Comparison of ENCODE assay signal across 9 cellular contexts in the genomic region with DNA sequence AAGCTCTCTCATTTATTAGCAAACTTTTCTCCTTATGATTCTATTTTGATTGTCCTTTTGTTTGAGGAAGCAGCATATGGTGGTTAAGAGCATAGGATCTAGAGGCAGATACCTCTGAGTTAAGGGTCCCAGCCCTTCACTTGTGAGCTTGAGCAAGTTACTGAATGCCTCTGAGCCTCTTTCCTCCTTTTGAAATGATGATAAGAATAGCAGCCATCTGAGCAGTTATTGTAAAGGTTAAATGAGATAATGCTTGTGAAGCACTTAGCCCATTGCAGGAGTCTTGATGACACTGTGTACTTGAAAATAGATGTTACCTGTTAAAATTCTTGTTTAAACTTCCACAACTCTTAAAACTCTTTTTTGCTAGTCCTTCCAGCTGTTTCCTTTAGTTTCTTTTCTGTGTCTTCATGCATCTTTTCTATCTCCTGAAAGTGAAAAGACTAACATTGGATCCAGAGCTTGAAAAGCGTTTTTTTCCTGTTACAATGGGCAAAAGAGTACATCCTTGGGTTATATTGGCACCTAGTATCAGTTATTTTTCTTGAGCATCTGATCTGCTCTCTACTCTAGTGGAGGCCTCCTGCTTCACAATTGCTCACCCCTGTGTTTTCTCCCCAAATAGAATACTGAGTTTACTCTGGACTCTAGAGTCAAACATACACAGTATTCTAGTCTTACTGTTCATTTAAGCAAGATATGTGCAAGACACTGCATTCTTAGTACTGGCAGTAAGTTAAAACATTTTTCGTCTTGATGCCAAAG. TPM values are rescaled to one million over a fixed set of nuclear protein-coding genes. Genes with fewer than 3 reads are reported as not detected.
DNase-seq lines count a peak whose midpoint lies in the region; ATAC-seq, FAIRE-seq and TF ChIP-seq lines count a peak whose summit lies in the region.
"Had no signal": no experiment of that assay in that cellular context is flagged by ENCODE, and none has a peak within 500 bp of the region (broad histone marks: within the 10 kb centered on the region; RNA-seq: fewer than 3 reads in every experiment).

No MANE protein-coding gene starts in this region.

- no peak overlapping the region for H2AFZ ChIP-seq in ACC112 (ENCODE audit: low read length, unreplicated experiment)

- H3K4me3 ChIP-seq in ACC112 (ENCODE audit: low read depth, low read length) (peak overlapping the region; percentile 91), HEK293 (ENCODE audit: low read depth, low read length) (peak overlapping the region; percentile 18), lower lobe of right lung (peak overlapping the region; percentile 95)

- no peak for DNase-seq in activated naive CD8-positive, alpha-beta T cell treated with anti-CD3 and anti-CD28 coated beads, Interleukin-2, amount 10 ng/mL, durations not matched to agents 7 days and 5 days
- DNase-seq in lower lobe of right lung (no peak), HTR-8/SVneo (ENCODE audit: insufficient read length, low spot score) (no peak), T-helper 9 cell (no peak), NCI-H2171 (lab: John Stamatoyannopoulos, UW) (no peak)

- peak overlapping the region; percentile 97 for H3K4me3 Mint-ChIP-seq in activated naive CD8-positive, alpha-beta T cell treated with anti-CD3 and anti-CD28 coated beads, Interleukin-2, amount 10 ng/mL, durations not matched to agents 7 days and 5 days

- no peak for FAIRE-seq in HTR-8/SVneo (lab: Jason Lieb, UNC)
- FAIRE-seq: TTC549 had no signal

- H3K4me1 ChIP-seq in ACC112 (ENCODE audit: control insufficient read depth, insufficient read depth, low read length, unreplicated experiment), result peaks cover 18% of the 10 kb centered on the region
- H3K4me1 ChIP-seq in HEK293 (ENCODE audit: control insufficient read depth, insufficient read depth, low read length), result peaks cover 18% of the 10 kb centered on the region
- H3K4me1 ChIP-seq in lower lobe of right lung, result peaks cover 50% of the 10 kb centered on the region

- peaks cover 29% of the 10 kb centered on the region for H3K36me3 Mint-ChIP-seq in activated naive CD8-positive, alpha-beta T cell treated with anti-CD3 and anti-CD28 coated beads, Interleukin-2, amount 10 ng/mL, durations not matched to agents 7 days and 5 days

- H3K27ac Mint-ChIP-seq in activated naive CD8-positive, alpha-beta T cell treated with anti-CD3 and anti-CD28 coated beads, Interleukin-2, amount 10 ng/mL, durations not matched to agents 7 days and 5 days, result peak overlapping the region; percentile 87

- peaks cover 48% of the 10 kb centered on the region for H3K4me1 Mint-ChIP-seq in activated naive CD8-positive, alpha-beta T cell treated with anti-CD3 and anti-CD28 coated beads, Interleukin-2, amount 10 ng/mL, durations not matched to agents 7 days and 5 days

- H3K36me3 ChIP-seq in ACC112 (ENCODE audit: insufficient read depth, low read length) (peaks cover 55% of the 10 kb centered on the region), HEK293 (ENCODE audit: control insufficient read depth in 2 of 2, insufficient read depth in 1 of 2, low read length in 2 of 2) (no peaks in the 10 kb centered on the region), lower lobe of right lung (no peaks in the 10 kb centered on the region)

- POLR2A ChIA-PET in HEK293 (lab: Yijun Ruan, JAX), result no interaction called here
- POLR2A ChIA-PET in activated naive CD8-positive, alpha-beta T cell treated with anti-CD3 and anti-CD28 coated beads, Interleukin-2, amount 10 ng/mL, durations not matched to agents 7 days and 5 days (lab: Charles Lee), result interaction anchor here (1.1 to 1.5 kb wide), 7 partner anchors 21 to 376 kb away, joined by 3 to 8 read pairs (median 4); partner anchors contain the start of genes PRKCH and SNAPC1

- H3K27me3 ChIP-seq in ACC112 (ENCODE audit: insufficient read depth, low read length), result no peaks in the 10 kb centered on the region
- H3K27me3 ChIP-seq in lower lobe of right lung (ENCODE audit: low read depth), result no peaks in the 10 kb centered on the region

- H3K27ac ChIP-seq in ACC112 (ENCODE audit: low read depth, low read length) (peak overlapping the region; percentile 96), HEK293 (ENCODE audit: extremely low read depth, low read depth, low read length) (no peak overlapping the region), lower lobe of right lung (no peak overlapping the region)

- no peaks in the 10 kb centered on the region for H3K9me3 Mint-ChIP-seq in activated naive CD8-positive, alpha-beta T cell treated with anti-CD3 and anti-CD28 coated beads, Interleukin-2, amount 10 ng/mL, durations not matched to agents 7 days and 5 days

- intact Hi-C loops in lower lobe of right lung (cut with DNase I), result loop anchor here (10.0 kb wide), 1 partner anchor 214 kb away; no protein-coding TSS in a partner anchor

- CTCF ChIA-PET in HEK293 (lab: Yijun Ruan, JAX), result interaction anchor here (1.0 to 1.8 kb wide), 2 partner anchors 224 to 228 kb away, joined by 3 to 6 read pairs; no protein-coding TSS in a partner anchor

- H3K79me2 ChIP-seq in ACC112 (ENCODE audit: control insufficient read depth, insufficient read depth, low read length, unreplicated experiment), result peaks cover 87% of the 10 kb centered on the region

- no peaks in the 10 kb centered on the region for H3K27me3 Mint-ChIP-seq in activated naive CD8-positive, alpha-beta T cell treated with anti-CD3 and anti-CD28 coated beads, Interleukin-2, amount 10 ng/mL, durations not matched to agents 7 days and 5 days

- no peak for ATAC-seq in activated naive CD8-positive, alpha-beta T cell treated with anti-CD3 and anti-CD28 coated beads, Interleukin-2, amount 10 ng/mL, durations not matched to agents 7 days and 5 days (ENCODE audit: low read depth)
- ATAC-seq in lower lobe of right lung (no peak), GM19452 (IDR thresholded peaks at IDR 0.05; ENCODE audit: unreplicated experiment) (no peak)

- TF ChIP-seq CTCF in HEK293 (tag by site-specific recombination; IDR thresholded peaks at IDR 0.05) (no peak), lower lobe of right lung (IDR thresholded peaks at IDR 0.05) (no peak)

- H3K9me3 ChIP-seq in HEK293 (ENCODE audit: control insufficient read depth, insufficient read depth, low read depth, low read length), result no peaks in the 10 kb centered on the region
- no peaks in the 10 kb centered on the region for H3K9me3 ChIP-seq in lower lobe of right lung

TF ChIP-seq in HEK293, 187 proteins besides CTCF, POLR2A, EP300 and RAD21 (continues in another document):
- TF ChIP-seq ZNF133 (tag by site-specific recombination; IDR thresholded peaks at IDR 0.05) (no peak), MZF1 (tag by site-specific recombination; IDR thresholded peaks at IDR 0.05; ENCODE audit: borderline replicate concordance) (no peak), ZNF10 (tag by site-specific recombination; IDR thresholded peaks at IDR 0.05) (no peak), FEZF1 (tag by site-specific recombination; IDR thresholded peaks at IDR 0.05) (peak; percentile 73), ZNF449 (tag by site-specific recombination; IDR thresholded peaks at IDR 0.05) (no peak), ZBTB6 (tag by site-specific recombination; IDR thresholded peaks at IDR 0.05) (no peak), HOXD13 (CRISPR knock-in tag; IDR thresholded peaks at IDR 0.05; ENCODE audit: borderline replicate concordance) (no peak), ZNF701 (tag by site-specific recombination; IDR thresholded peaks at IDR 0.05) (no peak), ZNF473 (tag by site-specific recombination; IDR thresholded peaks at IDR 0.05) (no peak), SCRT2 (tag by site-specific recombination; IDR thresholded peaks at IDR 0.05) (no peak), BCL11A (tag by site-specific recombination; IDR thresholded peaks at IDR 0.05; ENCODE audit: low read depth) (no peak), ZNF423 (tag by site-specific recombination; IDR thresholded peaks at IDR 0.05) (no peak), ZNF664 (tag by site-specific recombination; IDR thresholded peaks at IDR 0.05) (peak; percentile 84; the same call in 1 of the 2 replicates), ZNF121 (tag by site-specific recombination; IDR thresholded peaks at IDR 0.05) (no peak)
- TF ChIP-seq, protein P1, sequence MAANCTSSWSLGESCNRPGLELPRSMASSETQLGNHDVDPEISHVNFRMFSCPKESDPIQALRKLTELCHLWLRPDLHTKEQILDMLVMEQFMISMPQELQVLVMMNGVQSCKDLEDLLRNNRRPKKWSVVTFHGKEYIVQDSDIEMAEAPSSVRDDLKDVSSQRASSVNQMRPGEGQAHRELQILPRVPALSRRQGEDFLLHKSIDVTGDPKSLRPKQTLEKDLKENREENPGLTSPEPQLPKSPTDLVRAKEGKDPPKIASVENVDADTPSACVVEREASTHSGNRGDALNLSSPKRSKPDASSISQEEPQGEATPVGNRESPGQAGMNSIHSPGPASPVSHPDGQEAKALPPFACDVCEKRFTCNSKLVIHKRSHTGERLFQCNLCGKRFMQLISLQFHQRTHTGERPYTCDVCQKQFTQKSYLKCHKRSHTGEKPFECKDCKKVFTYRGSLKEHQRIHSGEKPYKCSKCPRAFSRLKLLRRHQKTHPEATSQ (tag by site-specific recombination; IDR thresholded peaks at IDR 0.05), result no peak

RNA-seq across cellular contexts. Expression of gene HIF1A, which starts 3.1 kb away (rescaled TPM):
- total RNA-seq in activated naive CD8-positive, alpha-beta T cell treated with anti-CD3 and anti-CD28 coated beads, Interleukin-2, amount 10 ng/mL, durations not matched to agents 7 days and 5 days, result 100 to 1,000 TPM; 119 to 128 TPM
- total RNA-seq in lower lobe of right lung, result 68.6 TPM

Comparison
In these comparisons a context has a peak if more than half of its experiments do, and no peak if none do; other contexts are left out.
1. H3K4me3 ChIP-seq: peak in every context shown above with its lines; median percentile 95 in lower lobe of right lung; 91 in ACC112; 18 in HEK293.